In the genomic region with DNA sequence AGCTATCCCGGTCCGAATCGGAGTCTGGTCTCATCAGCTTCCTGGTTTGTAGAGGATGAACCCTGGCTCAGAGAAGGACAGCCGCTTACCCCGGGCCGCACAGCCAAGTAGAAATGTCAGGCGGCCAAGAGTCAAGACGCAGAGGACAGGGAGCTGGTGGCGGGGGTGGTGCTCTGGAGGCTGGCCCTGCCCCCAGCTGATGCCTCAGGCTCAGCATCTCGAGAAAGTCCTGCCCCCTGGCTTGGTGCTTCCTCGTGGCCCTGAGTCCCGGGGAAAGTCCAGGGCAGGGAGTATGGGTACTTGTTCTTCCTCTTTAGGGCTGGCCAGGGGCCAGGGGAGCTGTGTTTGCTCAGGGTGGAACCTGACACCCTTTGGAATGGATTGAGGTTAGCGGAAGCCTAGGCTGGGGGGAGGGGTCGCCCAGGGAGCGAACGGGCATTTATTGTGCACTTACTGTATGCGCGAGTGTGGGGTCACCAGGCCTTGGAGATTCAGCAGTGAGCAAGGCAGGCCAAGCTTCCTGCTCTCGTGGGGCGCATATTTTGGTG, we compare ENCODE assay signal across 8 cellular contexts. TPM values are rescaled to one million over a fixed set of nuclear protein-coding genes. Genes with fewer than 3 reads are reported as not detected.
DNase-seq lines count a peak whose midpoint lies in the region; ATAC-seq, FAIRE-seq and TF ChIP-seq lines count a peak whose summit lies in the region.

No MANE protein-coding gene starts in this region.

- no peak overlapping the region for H3K27ac Mint-ChIP-seq in memory B cell
- H3K27ac Mint-ChIP-seq in T-helper 2 cell treated with Interferon-gamma antibody and Interleukin-4, amounts not matched to agents 5 μg/mL and 100 μg/mL, for 36 hours, result no peak overlapping the region

- peak; percentile 84 for ATAC-seq in K562
- ATAC-seq in memory B cell (ENCODE audit: low read depth), result peak; percentile 31
- ATAC-seq in GM21786 (IDR thresholded peaks at IDR 0.05; ENCODE audit: unreplicated experiment), result no peak
- ATAC-seq in GM21717 (IDR thresholded peaks at IDR 0.05; ENCODE audit: unreplicated experiment), result no peak

- no peak for TF ChIP-seq POLR2A in K562 (conservative IDR thresholded peaks at IDR 0.05)

- no peaks in the 10 kb centered on the region for H3K9me3 Mint-ChIP-seq in memory B cell
- H3K9me3 Mint-ChIP-seq in T-helper 2 cell treated with Interferon-gamma antibody and Interleukin-4, amounts not matched to agents 5 μg/mL and 100 μg/mL, for 36 hours, result no peaks in the 10 kb centered on the region

- POLR2A ChIA-PET in K562 (lab: Yijun Ruan, JAX), result interaction anchor here (0.6 to 1.1 kb wide), 5 partner anchors 9 to 172 kb away, joined by 3 to 6 read pairs (median 3); no protein-coding TSS in a partner anchor

- no peaks in the 10 kb centered on the region for H4K20me1 ChIP-seq in K562 (replicated peaks; ENCODE audit: control insufficient read depth, insufficient read depth, low read length)

- H3K4me1 ChIP-seq in K562 (replicated peaks in 1 of 2; ENCODE audit: control insufficient read depth in 2 of 2, insufficient read depth in 2 of 2, low read length in 2 of 2), result peaks cover 12 to 39% of the 10 kb centered on the region in 2 experiments; a peak in 3 of 5 replicates

- CTCF ChIA-PET in K562 (lab: Yijun Ruan, JAX; ENCODE audit: low intra/inter-chr PET ratio), result no interaction called here

- H3K4me3 Mint-ChIP-seq in memory B cell, result no peak overlapping the region
- no peak overlapping the region for H3K4me3 Mint-ChIP-seq in T-helper 2 cell treated with Interferon-gamma antibody and Interleukin-4, amounts not matched to agents 5 μg/mL and 100 μg/mL, for 36 hours

- TF ChIP-seq CTCF in K562 (IDR thresholded peaks at IDR 0.05 in 2 of 3, conservative IDR thresholded peaks at IDR 0.05 in 1 of 3; ENCODE audit: insufficient read depth in 2 of 3, low read depth in 1 of 3, low read length in 3 of 3) (no peak), coronary artery (IDR thresholded peaks at IDR 0.05) (no peak)

- TF ChIP-seq RAD21 in K562 (CRISPR knock-in tag; conservative IDR thresholded peaks at IDR 0.05 in 1 of 2, IDR thresholded peaks at IDR 0.05 in 1 of 2), result no peak

- H2AFZ ChIP-seq in K562 (ENCODE audit: low read depth, low read length), result peak overlapping the region; percentile 83

- H3K9me3 ChIP-seq in K562 (replicated peaks; ENCODE audit: control insufficient read depth, insufficient read depth, low read depth, low read length), result no peaks in the 10 kb centered on the region

- H3K9me1 ChIP-seq in K562 (ENCODE audit: control insufficient read depth, insufficient read depth, low read length), result no peaks in the 10 kb centered on the region

- BruUV-seq in K562 (replicated peaks; lab: Mats Ljungman, UMichigan), result no TSS peak

- peak; percentile 76 for FAIRE-seq in K562 (lab: Jason Lieb, UNC)

- H3K27ac ChIP-seq in K562 (ENCODE audit: extremely low read depth, low read depth, low read length) (0 out of 3 replicates have a peak overlapping the region, but pooled peaks have one; percentile 16), coronary artery (no peak overlapping the region)

- H3K4me1 Mint-ChIP-seq in memory B cell, result no peaks in the 10 kb centered on the region
- H3K4me1 Mint-ChIP-seq in T-helper 2 cell treated with Interferon-gamma antibody and Interleukin-4, amounts not matched to agents 5 μg/mL and 100 μg/mL, for 36 hours (ENCODE audit: low read depth), result peaks cover 1% of the 10 kb centered on the region

- no peak overlapping the region; the same call in 1 of the 2 replicates for H3K4me2 ChIP-seq in K562 (ENCODE audit: insufficient read depth, low read length)

- peak overlapping the region in 1 of 2 experiments; percentile 43; a peak in 1 of 4 replicates for H3K9ac ChIP-seq in K562 (ENCODE audit: insufficient read depth in 1 of 2, low read depth in 2 of 2, low read length in 2 of 2)

- H3K36me3 ChIP-seq in K562 (ENCODE audit: control insufficient read depth, insufficient read depth, low read length), result no peaks in the 10 kb centered on the region

- intact Hi-C loops in K562 (cut with micrococcal nuclease), result no loop called here

- in situ Hi-C loops in K562 (cut with MboI), result no loop called here

- H3K36me3 Mint-ChIP-seq in memory B cell, result no peaks in the 10 kb centered on the region
- no peaks in the 10 kb centered on the region for H3K36me3 Mint-ChIP-seq in T-helper 2 cell treated with Interferon-gamma antibody and Interleukin-4, amounts not matched to agents 5 μg/mL and 100 μg/mL, for 36 hours (ENCODE audit: low read depth)

- WGBS in K562 (ENCODE audit: insufficient coverage, low coverage, missing lambda C conversion rate), result 23% methylated on average over 20 of the region's 20 CpGs

- no peaks in the 10 kb centered on the region for H3K79me2 ChIP-seq in K562 (ENCODE audit: control insufficient read depth, insufficient read depth, low read length)

- peaks cover 5% of the 10 kb centered on the region for H3K27me3 Mint-ChIP-seq in memory B cell
- peaks cover 11% of the 10 kb centered on the region for H3K27me3 Mint-ChIP-seq in T-helper 2 cell treated with Interferon-gamma antibody and Interleukin-4, amounts not matched to agents 5 μg/mL and 100 μg/mL, for 36 hours (ENCODE audit: low read depth)

- peak; percentile 95 for DNase-seq in CD1c-positive myeloid dendritic cell (ENCODE audit: extremely low spot score)
- peak; percentile 30 for DNase-seq in NCI-H128 (lab: John Stamatoyannopoulos, UW; ENCODE audit: unreplicated experiment)
- DNase-seq in K562 (ENCODE audit: extremely low read depth in 1 of 4, low spot score in 3 of 4), result peak; percentile 49 to 79 (median 62)
- DNase-seq in memory B cell (ENCODE audit: low spot score in 2 of 2), result no peak
- DNase-seq in T-helper 2 cell treated with Interferon-gamma antibody and Interleukin-4, amounts not matched to agents 5 μg/mL and 100 μg/mL, for 36 hours (ENCODE audit: low spot score), result no peak
- DNase-seq in coronary artery (ENCODE audit: low spot score), result no peak

- TF ChIP-seq EP300 in K562 (IDR thresholded peaks at IDR 0.05; ENCODE audit: low read length), result peak; percentile 26; the same call in 1 of the 2 replicates

- no peak overlapping the region for H3K4me3 ChIP-seq in K562
- H3K4me3 ChIP-seq in coronary artery, result no peak overlapping the region

- no peaks in the 10 kb centered on the region for H3K27me3 ChIP-seq in K562 (ENCODE audit: control insufficient read depth in 2 of 2, insufficient read depth in 2 of 2, low read length in 2 of 2)

RNA-seq across cellular contexts. Expression of gene TJP3, which starts 2.2 kb away (rescaled TPM):
- 1.8 and 7.1 TPM in 2 replicates for total RNA-seq in K562 (2011; cell fraction: chromatin; rRNA removed; ENCODE audit: low replicate concordance)
- 2.9 and 3.5 TPM in 2 replicates for total RNA-seq in K562 (2011; cell fraction: nucleolus; rRNA removed)
- 1.8 and 2.6 TPM in 2 replicates for total RNA-seq in K562 (2011; cell fraction: nucleoplasm; rRNA removed)
- total RNA-seq in K562 (2014; rRNA removed) (0.82 and 1.3 TPM in 2 replicates), K562 (2014; rRNA removed; fragmentation: Illumina TruSeq; extraction: Trizol) (0.11 and 0.38 TPM in 2 replicates), K562 (2015; rRNA removed; fragmentation: Illumina TruSeq; extraction: Trizol) (0.34 and 0.58 TPM in 2 replicates), K562 (2021) (0.92 and 2.4 TPM in 2 replicates)
- polyA plus RNA-seq in K562 (2011; rRNA removed) (1.8 and 2.2 TPM in 2 replicates), K562 (2014; fragmentation: Illumina TruSeq; extraction: Trizol) (0.54 and 1.1 TPM in 2 replicates), K562 (2014; fragmentation: Nextera tagmentation; extraction: Ambion mirVana) (under 1 TPM in 1 of 2 experiments, not detected in 1; 0.11 TPM), K562 (2014; rRNA removed) (0.56 and 0.73 TPM in 2 replicates)
- polyA plus RNA-seq in K562 (2011; cell fraction: cytosol; rRNA removed), result 1.9 and 5.2 TPM in 2 replicates
- 4.3 and 9.8 TPM in 2 replicates for polyA plus RNA-seq in K562 (2011; cell fraction: nucleus; rRNA removed)
- polyA plus RNA-seq in K562 (2012), result 3.2 and 4.0 TPM in 2 replicates
- 1.5 and 1.9 TPM in 2 replicates for polyA minus RNA-seq in K562 (2011; rRNA and poly(A)+ RNA removed)
- 0.86 and 2.2 TPM in 2 replicates for polyA minus RNA-seq in K562 (2011; cell fraction: cytosol; rRNA and poly(A)+ RNA removed)
- polyA minus RNA-seq in K562 (2011; cell fraction: nucleus; rRNA and poly(A)+ RNA removed), result 2.3 and 3.4 TPM in 2 replicates

RNA-seq across cellular contexts. Expression of gene PIP5K1C, which starts 10.1 kb away (rescaled TPM):
- total RNA-seq in K562 (2011; cell fraction: chromatin; rRNA removed; ENCODE audit: low replicate concordance), result 21.1 and 62.3 TPM in 2 replicates
- total RNA-seq in K562 (2011; cell fraction: nucleolus; rRNA removed), result 28.3 and 30.5 TPM in 2 replicates
- total RNA-seq in K562 (2011; cell fraction: nucleoplasm; rRNA removed), result 15.8 and 17.5 TPM in 2 replicates
- total RNA-seq in K562 (2014; rRNA removed), result 6.0 and 10.7 TPM in 2 replicates
- 1.4 and 1.9 TPM in 2 replicates for total RNA-seq in K562 (2014; rRNA removed; fragmentation: Illumina TruSeq; extraction: Trizol)
- 4.1 and 5.3 TPM in 2 replicates for total RNA-seq in K562 (2015; rRNA removed; fragmentation: Illumina TruSeq; extraction: Trizol)
- total RNA-seq in K562 (2021), result 21.4 and 22.1 TPM in 2 replicates
- polyA plus RNA-seq in K562 (2011; rRNA removed), result 2.9 and 5.8 TPM in 2 replicates
- 2.9 and 6.4 TPM in 2 replicates for polyA plus RNA-seq in K562 (2011; cell fraction: cytosol; rRNA removed)
- polyA plus RNA-seq in K562 (2011; cell fraction: nucleus; rRNA removed), result 9.4 and 20.2 TPM in 2 replicates
- polyA plus RNA-seq in K562 (2012), result 16.8 and 22.4 TPM in 2 replicates
- 8.0 and 11.3 TPM in 2 replicates for polyA plus RNA-seq in K562 (2014; fragmentation: Illumina TruSeq; extraction: Trizol)
- polyA plus RNA-seq in K562 (2014; fragmentation: Nextera tagmentation; extraction: Ambion mirVana), result under 1 TPM; 0.38 to 0.61 TPM
- 7.6 and 8.3 TPM in 2 replicates for polyA plus RNA-seq in K562 (2014; rRNA removed)
- polyA minus RNA-seq in K562 (2011; rRNA and poly(A)+ RNA removed), result 5.1 and 9.5 TPM in 2 replicates
- 15.8 and 26.9 TPM in 2 replicates for polyA minus RNA-seq in K562 (2011; cell fraction: cytosol; rRNA and poly(A)+ RNA removed)
- polyA minus RNA-seq in K562 (2011; cell fraction: nucleus; rRNA and poly(A)+ RNA removed), result 13.1 and 15.9 TPM in 2 replicates

RNA-seq across cellular contexts. Expression of gene APBA3, which starts 51.2 kb away (rescaled TPM):
- 27.4 and 90.5 TPM in 2 replicates for total RNA-seq in K562 (2011; cell fraction: chromatin; rRNA removed; ENCODE audit: low replicate concordance)
- 79.5 and 85.9 TPM in 2 replicates for total RNA-seq in K562 (2011; cell fraction: nucleolus; rRNA removed)
- total RNA-seq in K562 (2011; cell fraction: nucleoplasm; rRNA removed), result 36.4 and 47.7 TPM in 2 replicates
- total RNA-seq in K562 (2014; rRNA removed) (28.8 and 29.5 TPM in 2 replicates), K562 (2014; rRNA removed; fragmentation: Illumina TruSeq; extraction: Trizol) (1.4 and 2.8 TPM in 2 replicates), K562 (2015; rRNA removed; fragmentation: Illumina TruSeq; extraction: Trizol) (10.8 and 14.0 TPM in 2 replicates), K562 (2021) (19.7 and 23.8 TPM in 2 replicates)
- polyA plus RNA-seq in K562 (2011; rRNA removed) (11.5 and 20.7 TPM in 2 replicates), K562 (2014; fragmentation: Illumina TruSeq; extraction: Trizol) (9.0 and 18.5 TPM in 2 replicates), K562 (2014; fragmentation: Nextera tagmentation; extraction: Ambion mirVana) (under 1 TPM; 0.10 to 0.42 TPM), K562 (2014; rRNA removed) (25.0 and 28.2 TPM in 2 replicates)
- polyA plus RNA-seq in K562 (2011; cell fraction: cytosol; rRNA removed), result 17.0 and 42.5 TPM in 2 replicates
- 56.1 and 107 TPM in 2 replicates for polyA plus RNA-seq in K562 (2011; cell fraction: nucleus; rRNA removed)
- polyA plus RNA-seq in K562 (2012), result 11.3 and 21.1 TPM in 2 replicates
- polyA minus RNA-seq in K562 (2011; rRNA and poly(A)+ RNA removed), result 3.0 and 6.7 TPM in 2 replicates
- 13.3 and 13.6 TPM in 2 replicates for polyA minus RNA-seq in K562 (2011; cell fraction: cytosol; rRNA and poly(A)+ RNA removed)
- polyA minus RNA-seq in K562 (2011; cell fraction: nucleus; rRNA and poly(A)+ RNA removed), result 27.1 and 27.5 TPM in 2 replicates

RNA-seq across cellular contexts. Expression of gene MRPL54, which starts 52.1 kb away (rescaled TPM):
- 2.2 and 8.0 TPM in 2 replicates for total RNA-seq in K562 (2011; cell fraction: chromatin; rRNA removed; ENCODE audit: low replicate concordance)
- 17.5 and 22.6 TPM in 2 replicates for total RNA-seq in K562 (2011; cell fraction: nucleolus; rRNA removed)
- total RNA-seq in K562 (2011; cell fraction: nucleoplasm; rRNA removed), result 10.3 and 13.7 TPM in 2 replicates
- total RNA-seq in K562 (2014; rRNA removed) (120 and 124 TPM in 2 replicates), K562 (2014; rRNA removed; fragmentation: Illumina TruSeq; extraction: Trizol) (31.5 and 35.9 TPM in 2 replicates), K562 (2015; rRNA removed; fragmentation: Illumina TruSeq; extraction: Trizol) (93.8 and 97.3 TPM in 2 replicates), K562 (2021) (83.2 and 87.9 TPM in 2 replicates)
- polyA plus RNA-seq in K562 (2011; rRNA removed) (44.2 and 52.3 TPM in 2 replicates), K562 (2014; fragmentation: Illumina TruSeq; extraction: Trizol) (56.9 and 68.4 TPM in 2 replicates), K562 (2014; fragmentation: Nextera tagmentation; extraction: Ambion mirVana) (10 to 100 TPM in 1 of 2 experiments, 1 to 10 TPM in 1; 3.5 to 13.6 TPM), K562 (2014; rRNA removed) (93.7 and 131 TPM in 2 replicates)
- polyA plus RNA-seq in K562 (2011; cell fraction: cytosol; rRNA removed), result 78.5 and 131 TPM in 2 replicates
- 26.1 and 29.8 TPM in 2 replicates for polyA plus RNA-seq in K562 (2011; cell fraction: nucleus; rRNA removed)
- 61.4 and 75.3 TPM in 2 replicates for polyA plus RNA-seq in K562 (2012)
- polyA minus RNA-seq in K562 (2011; rRNA and poly(A)+ RNA removed), result 4.1 and 5.0 TPM in 2 replicates
- polyA minus RNA-seq in K562 (2011; cell fraction: cytosol; rRNA and poly(A)+ RNA removed), result 8.6 and 16.9 TPM in 2 replicates
- 6.2 and 6.3 TPM in 2 replicates for polyA minus RNA-seq in K562 (2011; cell fraction: nucleus; rRNA and poly(A)+ RNA removed)

Comparison
In these comparisons a context has a peak if more than half of its experiments do, and no peak if none do; other contexts are left out.
1. DNase-seq: peak in CD1c-positive myeloid dendritic cell (single experiment), NCI-H128 (single experiment) and K562 (4 of 4); none in memory B cell (0 of 2), T-helper 2 cell treated with Interferon-gamma antibody and Interleukin-4, amounts not matched to agents 5 μg/mL and 100 μg/mL, for 36 hours (single experiment) and coronary artery (single experiment).
2. ATAC-seq: peak in K562 (single experiment) and memory B cell (single experiment); none in GM21786 (single experiment) and GM21717 (single experiment).